Comparison of ENCODE assay signal across 11 cellular contexts in genomic region chr4:7861440-7861881, GRCh38.
DNase-seq lines count a peak whose midpoint lies in the region; ATAC-seq and TF ChIP-seq lines count a peak whose summit lies in the region.
"Had no signal": no experiment of that assay in that cellular context is flagged by ENCODE, and none has a peak within 500 bp of the region (broad histone marks: within the 10 kb centered on the region; RNA-seq: fewer than 3 reads in every experiment).

No MANE protein-coding gene starts in this region.

- no peaks in the 10 kb centered on the region for H3K36me3 ChIP-seq in HUES64 (ENCODE audit: insufficient read depth, low read length)
- H3K36me3 ChIP-seq in endodermal cell (ENCODE audit: control insufficient read depth, insufficient read depth, low read length), result peaks cover 39% of the 10 kb centered on the region
- H3K36me3 ChIP-seq in CD8-positive, alpha-beta T cell (ENCODE audit: insufficient read depth, low read length), result no peaks in the 10 kb centered on the region

- H3K4me1 Mint-ChIP-seq in endodermal cell, result peaks cover 20% of the 10 kb centered on the region
- H3K4me1 Mint-ChIP-seq in CD8-positive, alpha-beta T cell (ENCODE audit: low read depth), result peaks cover 28% of the 10 kb centered on the region

- peaks cover 8% of the 10 kb centered on the region for H3K9me3 Mint-ChIP-seq in endodermal cell
- peaks cover 6% of the 10 kb centered on the region for H3K9me3 Mint-ChIP-seq in CD8-positive, alpha-beta T cell

- H3K4me3 Mint-ChIP-seq in endodermal cell, result no peak overlapping the region
- H3K4me3 Mint-ChIP-seq in CD8-positive, alpha-beta T cell, result no peak overlapping the region

- DNase-seq in AG08395 (ENCODE audit: low spot score) (peak; percentile 76), endodermal cell (peak; percentile 78), kidney tubule cell (ENCODE audit: low spot score) (peak; percentile 78), DMS53 (lab: John Stamatoyannopoulos, UW) (no peak)
- DNase-seq in CD8-positive, alpha-beta T cell, result no peak
- DNase-seq: activated CD8-positive, alpha-beta memory T cell treated with anti-CD3 and anti-CD28 coated beads, Interleukin-2, amount 50 U/mL, for 4 hours; occipital lobe; SHP77 had no signal

- ATAC-seq in CD8-positive, alpha-beta T cell, result no peak
- ATAC-seq in GM19328 (IDR thresholded peaks at IDR 0.05; ENCODE audit: unreplicated experiment) (no peak), HG03135 (IDR thresholded peaks at IDR 0.05; ENCODE audit: unreplicated experiment) (no peak)

- H3K9ac ChIP-seq in HUES64 (ENCODE audit: low read depth, low read length) (peak overlapping the region; percentile 50; the same call in 1 of the 2 replicates), endodermal cell (ENCODE audit: extremely low read depth, low read length, poor library complexity, severe bottlenecking) (no peak overlapping the region)

- no peak for TF ChIP-seq CTCF in endodermal cell (conservative IDR thresholded peaks at IDR 0.05)
- TF ChIP-seq CTCF in CD8-positive, alpha-beta T cell (IDR thresholded peaks at IDR 0.05), result no peak

- peaks cover 1% of the 10 kb centered on the region for H3K27me3 Mint-ChIP-seq in endodermal cell (ENCODE audit: insufficient read depth)
- no peaks in the 10 kb centered on the region for H3K27me3 Mint-ChIP-seq in CD8-positive, alpha-beta T cell (ENCODE audit: low read depth)

- intact Hi-C loops in CD8-positive, alpha-beta T cell (cut with DNase I, micrococcal nuclease), result no loop called here

- CTCF ChIA-PET in CD8-positive, alpha-beta T cell (lab: Charles Lee), result no interaction called here

- H3K4me1 ChIP-seq in HUES64 (ENCODE audit: insufficient read depth, low read length) (peaks cover 30% of the 10 kb centered on the region), endodermal cell (ENCODE audit: control insufficient read depth, insufficient read depth, low read length) (peaks cover 5% of the 10 kb centered on the region)
- H3K4me1 ChIP-seq in CD8-positive, alpha-beta T cell (ENCODE audit: insufficient read depth, low read length), result peaks cover 9% of the 10 kb centered on the region

- H3K27me3 ChIP-seq in HUES64 (ENCODE audit: insufficient read depth, low read length), result no peaks in the 10 kb centered on the region
- no peaks in the 10 kb centered on the region for H3K27me3 ChIP-seq in endodermal cell (ENCODE audit: control insufficient read depth, insufficient read depth, low read length, poor library complexity, severe bottlenecking)
- H3K27me3 ChIP-seq in CD8-positive, alpha-beta T cell (ENCODE audit: insufficient read depth, low read length), result no peaks in the 10 kb centered on the region

- POLR2A ChIA-PET in CD8-positive, alpha-beta T cell (lab: Charles Lee), result no interaction called here

- no peaks in the 10 kb centered on the region for H3K9me3 ChIP-seq in HUES64 (ENCODE audit: insufficient read depth, low read depth, low read length)
- H3K9me3 ChIP-seq in endodermal cell (ENCODE audit: control insufficient read depth, low read length), result no peaks in the 10 kb centered on the region
- H3K9me3 ChIP-seq in CD8-positive, alpha-beta T cell (ENCODE audit: low read length), result no peaks in the 10 kb centered on the region

- peak overlapping the region; percentile 86 for H3K27ac Mint-ChIP-seq in endodermal cell
- no peak overlapping the region for H3K27ac Mint-ChIP-seq in CD8-positive, alpha-beta T cell

- WGBS in HUES64, result 31% methylated on average over 6 of the region's 6 CpGs
- WGBS in endodermal cell (ENCODE audit: insufficient coverage in 1 of 2, insufficient read length in 1 of 2), 2 experiments, result 41 to 56% methylated on average over 6 of the region's 6 CpGs

- H3K4me3 ChIP-seq in HUES64 (ENCODE audit: low read length) (no peak overlapping the region), endodermal cell (ENCODE audit: low read length) (no peak overlapping the region)
- H3K4me3 ChIP-seq in CD8-positive, alpha-beta T cell (ENCODE audit: low read depth, low read length), result no peak overlapping the region

- H3K27ac ChIP-seq in HUES64 (ENCODE audit: low read depth, low read length), result peak overlapping the region; percentile 90
- H3K27ac ChIP-seq in endodermal cell (ENCODE audit: low read depth, low read length), result peak overlapping the region; percentile 26
- H3K27ac ChIP-seq in CD8-positive, alpha-beta T cell (ENCODE audit: low read depth, low read length), result no peak overlapping the region

- peaks cover 33% of the 10 kb centered on the region for H3K36me3 Mint-ChIP-seq in endodermal cell (ENCODE audit: low read depth)
- peaks cover 11% of the 10 kb centered on the region for H3K36me3 Mint-ChIP-seq in CD8-positive, alpha-beta T cell

Comparison
In these comparisons a context has a peak if more than half of its experiments do, and no peak if none do; other contexts are left out.
1. DNase-seq: peak in AG08395 (single experiment), endodermal cell (single experiment) and kidney tubule cell (single experiment); none in CD8-positive, alpha-beta T cell (0 of 7) and DMS53 (single experiment).